23 cellular contexts compared by ENCODE assay signal in the genomic region with DNA sequence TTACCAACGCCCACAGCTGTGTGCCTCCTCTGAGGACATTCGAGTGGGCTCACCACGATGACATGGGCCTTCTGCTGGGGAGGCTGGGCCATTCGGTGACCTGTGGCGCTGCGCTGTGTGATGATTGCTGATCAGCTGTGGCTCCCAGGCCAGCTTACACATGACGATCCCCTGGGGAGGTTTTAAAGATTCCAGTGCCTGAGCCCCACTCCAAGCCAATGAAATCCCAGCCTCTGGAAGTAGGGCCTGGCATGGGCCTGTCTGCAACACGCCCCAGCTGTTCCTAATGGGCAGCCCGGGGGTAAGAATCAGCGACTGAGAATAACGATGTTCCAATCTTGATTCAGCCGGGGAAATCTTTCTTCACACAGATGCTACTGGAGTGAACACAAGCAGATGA.
"Had no signal": no experiment of that assay in that cellular context is flagged by ENCODE, and none has a peak within 500 bp of the region (broad histone marks: within the 10 kb centered on the region; RNA-seq: fewer than 3 reads in every experiment).

No MANE protein-coding gene starts in this region.

- H3K4me3 ChIP-seq: body of pancreas, lung, right atrium auricular region, suprapubic skin had no signal

- H3K9me3 ChIP-seq: body of pancreas, right atrium auricular region, suprapubic skin had no signal

- H3K36me3 Mint-ChIP-seq: T-cell, type B pancreatic cell had no signal

- H3K4me3 Mint-ChIP-seq: activated CD4-positive, alpha-beta T cell treated with anti-CD3 and anti-CD28 coated beads, Interleukin-2, amount 10 ng/mL, durations not matched to agents 24 days and 14 days; activated CD8-positive, alpha-beta T cell treated with anti-CD3 and anti-CD28 coated beads for 36 hours; activated naive CD4-positive, alpha-beta T cell treated with anti-CD3 and anti-CD28 coated beads for 36 hours; activated T-cell treated with anti-CD3 and anti-CD28 coated beads, Interleukin-2, amount 50 U/mL, for 4 hours; nephron; stimulated activated naive CD8-positive, alpha-beta T cell treated with anti-CD3 and anti-CD28 coated beads, Interleukin-15, amount 100 ng/mL, for 72 hours; T-cell; type B pancreatic cell had no signal

- H3K4me1 ChIP-seq: body of pancreas, right atrium auricular region had no signal

- H3K9me3 Mint-ChIP-seq: activated CD4-positive, alpha-beta T cell treated with anti-CD3 and anti-CD28 coated beads, Interleukin-2, amount 10 ng/mL, durations not matched to agents 24 days and 14 days; activated CD8-positive, alpha-beta T cell treated with anti-CD3 and anti-CD28 coated beads for 36 hours; activated naive CD4-positive, alpha-beta T cell treated with anti-CD3 and anti-CD28 coated beads for 36 hours; activated T-cell treated with anti-CD3 and anti-CD28 coated beads, Interleukin-2, amount 50 U/mL, for 4 hours; nephron; stimulated activated naive CD8-positive, alpha-beta T cell treated with anti-CD3 and anti-CD28 coated beads, Interleukin-15, amount 100 ng/mL, for 72 hours; T-cell; type B pancreatic cell had no signal

- H3K4me1 Mint-ChIP-seq: activated CD4-positive, alpha-beta T cell treated with anti-CD3 and anti-CD28 coated beads, Interleukin-2, amount 10 ng/mL, durations not matched to agents 24 days and 14 days; stimulated activated naive CD8-positive, alpha-beta T cell treated with anti-CD3 and anti-CD28 coated beads, Interleukin-15, amount 100 ng/mL, for 72 hours; T-cell had no signal

- H3K27me3 Mint-ChIP-seq: activated CD4-positive, alpha-beta T cell treated with anti-CD3 and anti-CD28 coated beads, Interleukin-2, amount 10 ng/mL, durations not matched to agents 24 days and 14 days; activated CD8-positive, alpha-beta T cell treated with anti-CD3 and anti-CD28 coated beads for 36 hours; progenitor cell of endocrine pancreas had no signal

- H3K36me3 ChIP-seq: right atrium auricular region, suprapubic skin had no signal

- H3K27ac Mint-ChIP-seq: activated CD4-positive, alpha-beta T cell treated with anti-CD3 and anti-CD28 coated beads, Interleukin-2, amount 10 ng/mL, durations not matched to agents 24 days and 14 days; activated CD8-positive, alpha-beta T cell treated with anti-CD3 and anti-CD28 coated beads for 36 hours; activated naive CD4-positive, alpha-beta T cell treated with anti-CD3 and anti-CD28 coated beads for 36 hours; nephron; progenitor cell of endocrine pancreas; stimulated activated naive CD8-positive, alpha-beta T cell treated with anti-CD3 and anti-CD28 coated beads, Interleukin-15, amount 100 ng/mL, for 72 hours; T-cell had no signal

- DNase-seq: activated CD4-positive, alpha-beta T cell treated with anti-CD3 and anti-CD28 coated beads, Interleukin-2, amount 10 ng/mL, durations not matched to agents 24 days and 14 days; activated CD8-positive, alpha-beta memory T cell treated with anti-CD3 and anti-CD28 coated beads, Interleukin-2, amount 50 U/mL, for 4 hours; activated CD8-positive, alpha-beta T cell treated with anti-CD3 and anti-CD28 coated beads for 36 hours; activated naive CD4-positive, alpha-beta T cell treated with anti-CD3 and anti-CD28 coated beads for 36 hours; activated T-cell treated with anti-CD3 and anti-CD28 coated beads, Interleukin-2, amount 50 U/mL, for 4 hours; body of pancreas; caudate nucleus; erythroblast; head of caudate nucleus; kidney; small intestine; stimulated activated CD4-positive, alpha-beta T cell treated with anti-CD3 and anti-CD28 coated beads, Interleukin-15, amount 100 ng/mL, for 24 hours; stimulated activated CD4-positive, alpha-beta T cell treated with anti-CD3 and anti-CD28 coated beads, Interleukin-2, amount 100 ng/mL, for 48 hours; stimulated activated naive CD8-positive, alpha-beta T cell treated with anti-CD3 and anti-CD28 coated beads, Interleukin-15, amount 100 ng/mL, for 72 hours; T-cell; T-helper 9 cell had no signal

- H3K27ac ChIP-seq: body of pancreas, right atrium auricular region, suprapubic skin had no signal

- ATAC-seq: activated CD8-positive, alpha-beta T cell treated with anti-CD3 and anti-CD28 coated beads for 36 hours; activated T-cell treated with anti-CD3 and anti-CD28 coated beads, Interleukin-2, amount 50 U/mL, for 4 hours; body of pancreas; left lobe of liver; stimulated activated naive CD8-positive, alpha-beta T cell treated with anti-CD3 and anti-CD28 coated beads, Interleukin-15, amount 100 ng/mL, for 72 hours; T-cell had no signal

- H3K27me3 ChIP-seq: body of pancreas, right atrium auricular region had no signal
